ENCODE assay signal across 8 cellular contexts in the genomic region with DNA sequence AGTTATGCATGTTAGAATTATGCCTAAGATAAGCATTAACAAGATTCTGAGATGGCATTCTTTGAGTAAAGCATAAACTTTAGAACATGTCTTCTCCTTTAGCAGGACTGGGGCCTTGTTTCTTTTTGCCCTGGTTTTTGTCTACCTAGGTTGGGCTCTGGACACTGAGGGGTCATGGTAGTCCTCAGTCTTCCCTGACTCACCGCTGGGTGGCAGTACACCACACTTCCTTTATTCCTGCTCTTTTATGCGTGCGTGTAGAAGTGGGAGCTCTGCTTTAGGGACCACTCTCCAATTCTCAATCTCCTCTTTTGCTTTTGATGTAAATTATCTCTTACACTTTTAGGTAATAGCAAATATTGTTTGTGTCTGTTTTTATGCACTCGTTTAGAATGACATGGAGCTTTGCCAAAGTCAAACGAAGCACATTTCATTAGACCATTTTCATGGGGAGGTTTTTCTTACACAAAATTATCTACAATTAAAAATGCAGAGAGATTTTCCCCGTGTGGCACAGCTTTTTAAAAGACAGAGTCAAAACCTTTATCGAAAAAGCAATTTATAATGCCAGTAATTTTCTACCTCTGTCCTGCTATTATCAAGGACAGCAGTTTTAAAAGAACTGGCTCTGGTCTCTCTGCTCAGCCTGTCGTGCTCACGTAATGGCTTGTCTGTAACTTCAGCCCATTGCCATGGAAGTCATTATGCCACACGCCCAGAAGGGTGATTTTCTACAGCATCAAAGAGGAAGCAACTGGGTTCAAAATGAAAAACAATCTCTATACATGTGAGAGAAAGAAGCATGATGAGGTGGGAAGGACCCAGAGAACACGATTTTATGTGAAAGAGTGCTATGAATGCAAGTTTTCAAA.
DNase-seq lines count a peak whose midpoint lies in the region; TF ChIP-seq lines count a peak whose summit lies in the region.

No MANE protein-coding gene starts in this region.

- peaks cover 29% of the 10 kb centered on the region for H3K4me1 Mint-ChIP-seq in activated naive CD4-positive, alpha-beta T cell treated with anti-CD3 and anti-CD28 coated beads for 36 hours (ENCODE audit: low read depth)

- no peaks in the 10 kb centered on the region for H3K36me3 Mint-ChIP-seq in activated naive CD4-positive, alpha-beta T cell treated with anti-CD3 and anti-CD28 coated beads for 36 hours (ENCODE audit: low read depth)

- no peak overlapping the region for H3K27ac ChIP-seq in SJCRH30
- H3K27ac ChIP-seq in tibial nerve: peak overlapping the region in 3 of 4 donors; percentile 22 to 69 (median 31)

- intact Hi-C loops in activated naive CD4-positive, alpha-beta T cell treated with anti-CD3 and anti-CD28 coated beads for 36 hours (cut with micrococcal nuclease): loop anchor here (1.0 to 10.0 kb wide), 14 partner anchors 33 to 707 kb away; no protein-coding TSS in a partner anchor
- intact Hi-C loops in head of caudate nucleus (cut with DNase I): loop anchor here (10.0 kb wide), 3 partner anchors 115 to 615 kb away; a partner anchor contains a TSS
- intact Hi-C loops in posterior cingulate gyrus (cut with DNase I): loop anchor here (2.0 to 10.0 kb wide), 3 partner anchors 115 to 613 kb away; no protein-coding TSS in a partner anchor

- H3K9me3 ChIP-seq in SJCRH30 (replicated peaks): no peaks in the 10 kb centered on the region
- no peaks in the 10 kb centered on the region for H3K9me3 ChIP-seq in tibial nerve

- H3K4me3 ChIP-seq in SJCRH30: no peak overlapping the region
- no peak overlapping the region for H3K4me3 ChIP-seq in tibial nerve

- H3K4me1 ChIP-seq in SJCRH30 (peaks cover 6% of the 10 kb centered on the region), tibial nerve (peaks cover 0 to 21% (median 5%) of the 10 kb centered on the region in 4 donors)

- 27 to 30% methylated on average over 11 of the region's 11 CpGs for WGBS in tibial nerve, 2 donors

- H3K27me3 Mint-ChIP-seq in activated naive CD4-positive, alpha-beta T cell treated with anti-CD3 and anti-CD28 coated beads for 36 hours (ENCODE audit: low read depth): no peaks in the 10 kb centered on the region

- no peak for TF ChIP-seq POLR2A in tibial nerve (IDR thresholded peaks at IDR 0.05)

- peak; percentile 63 for DNase-seq in SIG-M5 treated with dmso at 0.1 percent for 504 hours (lab: John Stamatoyannopoulos, UW; ENCODE audit: unreplicated experiment)
- DNase-seq in SIG-M5 (lab: John Stamatoyannopoulos, UW): no peak
- peak; percentile 12 for DNase-seq in HPDE6-E6E7 (ENCODE audit: extremely low spot score)
- DNase-seq in SJCRH30: peak; percentile 78 to 92
- peak; percentile 87 for DNase-seq in activated naive CD4-positive, alpha-beta T cell treated with anti-CD3 and anti-CD28 coated beads for 36 hours
- peak; percentile 39 to 94 (median 84) for DNase-seq in head of caudate nucleus
- DNase-seq in posterior cingulate gyrus: peak; percentile 36 to 94 (median 83)
- DNase-seq in tibial nerve (ENCODE audit: low spot score in 2 of 2): peak; percentile 72 to 87

- CTCF ChIA-PET in activated naive CD4-positive, alpha-beta T cell treated with anti-CD3 and anti-CD28 coated beads for 36 hours (lab: Charles Lee): interaction anchor here (0.6 to 2.5 kb wide), 44 partner anchors 9 to 711 kb away, joined by 3 to 18 read pairs (median 4); no protein-coding TSS in a partner anchor

- peak in 1 of 2 donors; percentile 77 for TF ChIP-seq EP300 in tibial nerve (IDR thresholded peaks at IDR 0.05)

- no peaks in the 10 kb centered on the region for H3K9me3 Mint-ChIP-seq in activated naive CD4-positive, alpha-beta T cell treated with anti-CD3 and anti-CD28 coated beads for 36 hours

- H3K27ac Mint-ChIP-seq in activated naive CD4-positive, alpha-beta T cell treated with anti-CD3 and anti-CD28 coated beads for 36 hours: peak overlapping the region; percentile 27

- no peaks in the 10 kb centered on the region for H3K27me3 ChIP-seq in SJCRH30
- no peaks in the 10 kb centered on the region for H3K27me3 ChIP-seq in tibial nerve

- H3K36me3 ChIP-seq in SJCRH30 (no peaks in the 10 kb centered on the region), tibial nerve (no peaks in the 10 kb centered on the region)

- TF ChIP-seq CTCF in tibial nerve (IDR thresholded peaks at IDR 0.05): peak; percentile 73 to 90 (median 84)

- H3K4me3 Mint-ChIP-seq in activated naive CD4-positive, alpha-beta T cell treated with anti-CD3 and anti-CD28 coated beads for 36 hours: peak overlapping the region; percentile 12
